ENCODE assay signal across 1 cellular context in the genomic region with DNA sequence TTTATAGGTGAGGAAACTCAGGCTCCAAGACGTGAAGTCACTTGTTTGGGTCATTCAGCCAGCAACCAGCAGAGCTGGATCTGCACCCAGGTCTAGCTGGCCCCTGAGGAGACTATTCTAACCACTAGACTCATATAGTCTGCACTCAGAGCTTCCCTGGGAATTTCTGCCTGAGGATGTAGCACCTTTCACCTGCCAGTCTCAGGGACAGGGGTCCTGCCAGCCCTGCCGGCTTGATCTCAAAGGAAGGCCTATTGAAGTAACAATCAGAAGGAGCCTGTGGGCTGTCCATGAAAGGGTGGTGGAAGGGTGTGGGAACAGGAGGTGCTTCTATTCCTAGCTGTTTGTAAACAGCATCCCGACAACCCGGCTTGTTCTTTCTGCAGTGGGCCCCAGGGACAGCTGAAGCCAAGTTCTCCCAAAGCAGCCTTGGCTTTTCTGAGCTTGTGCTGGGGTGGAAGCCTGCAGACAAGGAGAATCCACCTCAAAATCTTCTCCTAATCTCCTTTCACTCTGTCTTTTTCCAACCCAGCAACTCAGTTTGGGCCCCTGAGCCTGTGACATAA.
TF ChIP-seq lines count a peak whose summit lies in the region.

No MANE protein-coding gene starts in this region.

TF ChIP-seq in HCT116, 20 proteins besides CTCF, POLR2A, EP300 and RAD21 (continued from another document):
- TF ChIP-seq MAX (IDR thresholded peaks at IDR 0.05) (no peak), ATF3 (IDR thresholded peaks at IDR 0.05) (no peak)
